ENCODE assay signal across 2 cellular contexts in genomic region chr10:132043861-132044695, GRCh38.
TF ChIP-seq lines count a peak whose summit lies in the region.

No MANE protein-coding gene starts in this region.

TF ChIP-seq in HepG2, 621 proteins besides CTCF, POLR2A, EP300 and RAD21 (continues in another document):
- TF ChIP-seq BCL3 (CRISPR knock-in tag; IDR thresholded peaks at IDR 0.05) (no peak), UBTF (CRISPR knock-in tag; IDR thresholded peaks at IDR 0.05) (no peak), NCOA5 (CRISPR knock-in tag; IDR thresholded peaks at IDR 0.05) (no peak), GZF1 (CRISPR knock-in tag; IDR thresholded peaks at IDR 0.05) (no peak), ZNF652 (CRISPR knock-in tag; IDR thresholded peaks at IDR 0.05; ENCODE audit: borderline replicate concordance, low read depth) (no peak), PBX3 (CRISPR knock-in tag; IDR thresholded peaks at IDR 0.05; ENCODE audit: borderline replicate concordance) (no peak), ZNF329 (CRISPR knock-in tag; IDR thresholded peaks at IDR 0.05; ENCODE audit: low read depth) (no peak), ZBTB3 (CRISPR knock-in tag; IDR thresholded peaks at IDR 0.05; ENCODE audit: borderline replicate concordance, low read depth) (no peak)
- TF ChIP-seq, protein P1, sequence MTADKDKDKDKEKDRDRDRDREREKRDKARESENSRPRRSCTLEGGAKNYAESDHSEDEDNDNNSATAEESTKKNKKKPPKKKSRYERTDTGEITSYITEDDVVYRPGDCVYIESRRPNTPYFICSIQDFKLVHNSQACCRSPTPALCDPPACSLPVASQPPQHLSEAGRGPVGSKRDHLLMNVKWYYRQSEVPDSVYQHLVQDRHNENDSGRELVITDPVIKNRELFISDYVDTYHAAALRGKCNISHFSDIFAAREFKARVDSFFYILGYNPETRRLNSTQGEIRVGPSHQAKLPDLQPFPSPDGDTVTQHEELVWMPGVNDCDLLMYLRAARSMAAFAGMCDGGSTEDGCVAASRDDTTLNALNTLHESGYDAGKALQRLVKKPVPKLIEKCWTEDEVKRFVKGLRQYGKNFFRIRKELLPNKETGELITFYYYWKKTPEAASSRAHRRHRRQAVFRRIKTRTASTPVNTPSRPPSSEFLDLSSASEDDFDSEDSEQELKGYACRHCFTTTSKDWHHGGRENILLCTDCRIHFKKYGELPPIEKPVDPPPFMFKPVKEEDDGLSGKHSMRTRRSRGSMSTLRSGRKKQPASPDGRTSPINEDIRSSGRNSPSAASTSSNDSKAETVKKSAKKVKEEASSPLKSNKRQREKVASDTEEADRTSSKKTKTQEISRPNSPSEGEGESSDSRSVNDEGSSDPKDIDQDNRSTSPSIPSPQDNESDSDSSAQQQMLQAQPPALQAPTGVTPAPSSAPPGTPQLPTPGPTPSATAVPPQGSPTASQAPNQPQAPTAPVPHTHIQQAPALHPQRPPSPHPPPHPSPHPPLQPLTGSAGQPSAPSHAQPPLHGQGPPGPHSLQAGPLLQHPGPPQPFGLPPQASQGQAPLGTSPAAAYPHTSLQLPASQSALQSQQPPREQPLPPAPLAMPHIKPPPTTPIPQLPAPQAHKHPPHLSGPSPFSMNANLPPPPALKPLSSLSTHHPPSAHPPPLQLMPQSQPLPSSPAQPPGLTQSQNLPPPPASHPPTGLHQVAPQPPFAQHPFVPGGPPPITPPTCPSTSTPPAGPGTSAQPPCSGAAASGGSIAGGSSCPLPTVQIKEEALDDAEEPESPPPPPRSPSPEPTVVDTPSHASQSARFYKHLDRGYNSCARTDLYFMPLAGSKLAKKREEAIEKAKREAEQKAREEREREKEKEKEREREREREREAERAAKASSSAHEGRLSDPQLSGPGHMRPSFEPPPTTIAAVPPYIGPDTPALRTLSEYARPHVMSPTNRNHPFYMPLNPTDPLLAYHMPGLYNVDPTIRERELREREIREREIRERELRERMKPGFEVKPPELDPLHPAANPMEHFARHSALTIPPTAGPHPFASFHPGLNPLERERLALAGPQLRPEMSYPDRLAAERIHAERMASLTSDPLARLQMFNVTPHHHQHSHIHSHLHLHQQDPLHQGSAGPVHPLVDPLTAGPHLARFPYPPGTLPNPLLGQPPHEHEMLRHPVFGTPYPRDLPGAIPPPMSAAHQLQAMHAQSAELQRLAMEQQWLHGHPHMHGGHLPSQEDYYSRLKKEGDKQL (CRISPR knock-in tag; IDR thresholded peaks at IDR 0.05; ENCODE audit: low read depth): no peak
- TF ChIP-seq, protein P2, sequence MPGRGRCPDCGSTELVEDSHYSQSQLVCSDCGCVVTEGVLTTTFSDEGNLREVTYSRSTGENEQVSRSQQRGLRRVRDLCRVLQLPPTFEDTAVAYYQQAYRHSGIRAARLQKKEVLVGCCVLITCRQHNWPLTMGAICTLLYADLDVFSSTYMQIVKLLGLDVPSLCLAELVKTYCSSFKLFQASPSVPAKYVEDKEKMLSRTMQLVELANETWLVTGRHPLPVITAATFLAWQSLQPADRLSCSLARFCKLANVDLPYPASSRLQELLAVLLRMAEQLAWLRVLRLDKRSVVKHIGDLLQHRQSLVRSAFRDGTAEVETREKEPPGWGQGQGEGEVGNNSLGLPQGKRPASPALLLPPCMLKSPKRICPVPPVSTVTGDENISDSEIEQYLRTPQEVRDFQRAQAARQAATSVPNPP (CRISPR knock-in tag; IDR thresholded peaks at IDR 0.05): no peak
- TF ChIP-seq, protein P3, sequence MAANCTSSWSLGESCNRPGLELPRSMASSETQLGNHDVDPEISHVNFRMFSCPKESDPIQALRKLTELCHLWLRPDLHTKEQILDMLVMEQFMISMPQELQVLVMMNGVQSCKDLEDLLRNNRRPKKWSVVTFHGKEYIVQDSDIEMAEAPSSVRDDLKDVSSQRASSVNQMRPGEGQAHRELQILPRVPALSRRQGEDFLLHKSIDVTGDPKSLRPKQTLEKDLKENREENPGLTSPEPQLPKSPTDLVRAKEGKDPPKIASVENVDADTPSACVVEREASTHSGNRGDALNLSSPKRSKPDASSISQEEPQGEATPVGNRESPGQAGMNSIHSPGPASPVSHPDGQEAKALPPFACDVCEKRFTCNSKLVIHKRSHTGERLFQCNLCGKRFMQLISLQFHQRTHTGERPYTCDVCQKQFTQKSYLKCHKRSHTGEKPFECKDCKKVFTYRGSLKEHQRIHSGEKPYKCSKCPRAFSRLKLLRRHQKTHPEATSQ (CRISPR knock-in tag; IDR thresholded peaks at IDR 0.05; ENCODE audit: borderline replicate concordance): no peak

TF ChIP-seq in H1, 55 proteins besides CTCF, POLR2A, EP300 and RAD21:
- TF ChIP-seq CBX5 (IDR thresholded peaks at IDR 0.05; ENCODE audit: low read depth, low read length) (no peak), BCL11A (IDR thresholded peaks at IDR 0.05; ENCODE audit: low read depth in 2 of 2, low read length in 2 of 2) (no peak), SAP30 (IDR thresholded peaks at IDR 0.05; ENCODE audit: insufficient read depth, insufficient replicate concordance, low read length) (no peak)
- TF ChIP-seq, protein P4, sequence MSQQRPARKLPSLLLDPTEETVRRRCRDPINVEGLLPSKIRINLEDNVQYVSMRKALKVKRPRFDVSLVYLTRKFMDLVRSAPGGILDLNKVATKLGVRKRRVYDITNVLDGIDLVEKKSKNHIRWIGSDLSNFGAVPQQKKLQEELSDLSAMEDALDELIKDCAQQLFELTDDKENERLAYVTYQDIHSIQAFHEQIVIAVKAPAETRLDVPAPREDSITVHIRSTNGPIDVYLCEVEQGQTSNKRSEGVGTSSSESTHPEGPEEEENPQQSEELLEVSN (IDR thresholded peaks at IDR 0.05): no peak
